Comparison of ENCODE assay signal across 1 cellular context in genomic region chr1:151198254-151199127, GRCh38.
TF ChIP-seq lines count a peak whose summit lies in the region.

PIP5K1A (plus strand) TSS chr1:151198552; CDS start chr1:151198997, 445 bp downstream.

TF ChIP-seq in HEK293, 187 proteins besides CTCF, POLR2A, EP300 and RAD21 (continued from another document):
- TF ChIP-seq TSHZ1 (tag by site-specific recombination; IDR thresholded peaks at IDR 0.05; ENCODE audit: borderline replicate concordance) (no peak), ZNF24 (tag by site-specific recombination; IDR thresholded peaks at IDR 0.05) (no peak), ZNF169 (tag by site-specific recombination; IDR thresholded peaks at IDR 0.05) (no peak), ZBTB7A (tag by site-specific recombination; IDR thresholded peaks at IDR 0.05; ENCODE audit: low read depth) (peak; percentile 13; the same call in 1 of the 2 replicates), HOXD13 (CRISPR knock-in tag; IDR thresholded peaks at IDR 0.05; ENCODE audit: borderline replicate concordance) (no peak), ZNF138 (tag by site-specific recombination; IDR thresholded peaks at IDR 0.05; ENCODE audit: borderline replicate concordance) (no peak), ZBTB11 (tag by site-specific recombination; conservative IDR thresholded peaks at IDR 0.05; ENCODE audit: low read depth) (0 out of 2 replicates have a peak, but pooled peaks have one; percentile 12), ZNF26 (tag by site-specific recombination; IDR thresholded peaks at IDR 0.05) (no peak), SCRT2 (tag by site-specific recombination; IDR thresholded peaks at IDR 0.05) (no peak), GLIS2 (tag by site-specific recombination; IDR thresholded peaks at IDR 0.05) (no peak; the same call in 1 of the 2 replicates), ZNF654 (tag by site-specific recombination; IDR thresholded peaks at IDR 0.05; ENCODE audit: low read depth) (no peak), ZNF416 (tag by site-specific recombination; IDR thresholded peaks at IDR 0.05) (no peak), PRDM1 (tag by site-specific recombination; IDR thresholded peaks at IDR 0.05) (no peak), ZNF549 (tag by site-specific recombination; IDR thresholded peaks at IDR 0.05) (no peak), BCL11A (tag by site-specific recombination; IDR thresholded peaks at IDR 0.05; ENCODE audit: low read depth) (no peak), ZNF19 (tag by site-specific recombination; IDR thresholded peaks at IDR 0.05; ENCODE audit: low read depth) (no peak), HIC1 (tag by site-specific recombination; IDR thresholded peaks at IDR 0.05) (no peak), ZNF366 (tag by site-specific recombination; conservative IDR thresholded peaks at IDR 0.05) (peak; percentile 74), ZNF791 (tag by site-specific recombination; IDR thresholded peaks at IDR 0.05) (no peak), ZNF184 (tag by site-specific recombination; IDR thresholded peaks at IDR 0.05) (no peak), ZNF311 (tag by site-specific recombination; IDR thresholded peaks at IDR 0.05; ENCODE audit: borderline replicate concordance) (no peak), PATZ1 (tag by site-specific recombination; IDR thresholded peaks at IDR 0.05) (peak; percentile 49; the same call in 1 of the 2 replicates), ZNF629 (tag by site-specific recombination; IDR thresholded peaks at IDR 0.05) (no peak; the same call in none of the 2 replicates), ZNF610 (tag by site-specific recombination; IDR thresholded peaks at IDR 0.05; ENCODE audit: borderline replicate concordance) (no peak), ZNF223 (tag by site-specific recombination; IDR thresholded peaks at IDR 0.05) (no peak; the same call in 1 of the 2 replicates), SP7 (tag by site-specific recombination; IDR thresholded peaks at IDR 0.05) (peak; percentile 66), ZNF140 (tag by site-specific recombination; IDR thresholded peaks at IDR 0.05) (no peak), YY2 (tag by site-specific recombination; IDR thresholded peaks at IDR 0.05) (no peak), MYNN (tag by site-specific recombination; IDR thresholded peaks at IDR 0.05; ENCODE audit: borderline replicate concordance) (no peak), ZNF747 (tag by site-specific recombination; IDR thresholded peaks at IDR 0.05) (no peak), PBX3 (CRISPR knock-in tag; IDR thresholded peaks at IDR 0.05) (no peak), SALL2 (tag by site-specific recombination; IDR thresholded peaks at IDR 0.05; ENCODE audit: borderline replicate concordance) (no peak), KLF10 (tag by site-specific recombination; IDR thresholded peaks at IDR 0.05) (peak; percentile 9; the same call in 1 of the 2 replicates), ZSCAN5A (tag by site-specific recombination; IDR thresholded peaks at IDR 0.05) (no peak), ZNF155 (tag by site-specific recombination; IDR thresholded peaks at IDR 0.05) (no peak), MZF1 (tag by site-specific recombination; IDR thresholded peaks at IDR 0.05; ENCODE audit: borderline replicate concordance) (no peak)
TF ChIP-seq in HEK293: peak in this region for 33.
